8 cellular contexts compared by ENCODE assay signal in genomic region chr12:64780531-64781373, GRCh38. TPM values are rescaled to one million over a fixed set of nuclear protein-coding genes. Genes with fewer than 3 reads are reported as not detected.
DNase-seq lines count a peak whose midpoint lies in the region; ATAC-seq, FAIRE-seq and TF ChIP-seq lines count a peak whose summit lies in the region.

No MANE protein-coding gene starts in this region.

- in situ Hi-C loops in HepG2 (cut with HindIII; ENCODE audit: extremely low pct_ligation_motif_present, low pct_unique_long_range_greater_than_20kb), result no loop called here

- H3K9me3 ChIP-seq in HepG2 (ENCODE audit: low read length), result peaks cover 2% of the 10 kb centered on the region

- H3K4me3 Mint-ChIP-seq in stimulated activated naive CD8-positive, alpha-beta T cell treated with anti-CD3 and anti-CD28 coated beads, Interleukin-15, Interleukin-2, amounts not matched to agents 100 ng/mL and 50 ng/mL, for 24 hours, result peak overlapping the region; percentile 79

- H3K27me3 Mint-ChIP-seq in stimulated activated naive CD8-positive, alpha-beta T cell treated with anti-CD3 and anti-CD28 coated beads, Interleukin-15, Interleukin-2, amounts not matched to agents 100 ng/mL and 50 ng/mL, for 24 hours, result peaks cover 75% of the 10 kb centered on the region

- peak overlapping the region; percentile 74 for H3K4me2 ChIP-seq in HepG2 (ENCODE audit: low read depth, low read length)

- H3K27ac ChIP-seq in HepG2 (ENCODE audit: extremely low read length, insufficient read depth, low read length), result no peak overlapping the region

- peaks cover 2 to 35% of the 10 kb centered on the region in 2 experiments; a peak in 4 of 5 replicates for H3K27me3 ChIP-seq in HepG2 (ENCODE audit: control insufficient read depth in 1 of 2, insufficient read depth in 2 of 2, low read length in 2 of 2)

- TF ChIP-seq CTCF in cardiac fibroblast (IDR thresholded peaks at IDR 0.05; ENCODE audit: low read depth, low read length) (no peak), HepG2 (CRISPR knock-in tag; IDR thresholded peaks at IDR 0.05) (peak; percentile 30; the same call in 1 of the 2 replicates)

- peaks cover 19% of the 10 kb centered on the region for H3K9me3 Mint-ChIP-seq in stimulated activated naive CD8-positive, alpha-beta T cell treated with anti-CD3 and anti-CD28 coated beads, Interleukin-15, Interleukin-2, amounts not matched to agents 100 ng/mL and 50 ng/mL, for 24 hours

- intact Hi-C loops in HepG2 (cut with micrococcal nuclease; ENCODE audit: unreplicated experiment), result no loop called here

- no peak overlapping the region for H3K27ac Mint-ChIP-seq in stimulated activated naive CD8-positive, alpha-beta T cell treated with anti-CD3 and anti-CD28 coated beads, Interleukin-15, Interleukin-2, amounts not matched to agents 100 ng/mL and 50 ng/mL, for 24 hours

- H3K9ac ChIP-seq in HepG2 (ENCODE audit: insufficient read depth, low read depth, low read length), result no peak overlapping the region

- peaks cover 19% of the 10 kb centered on the region for H3K4me1 Mint-ChIP-seq in stimulated activated naive CD8-positive, alpha-beta T cell treated with anti-CD3 and anti-CD28 coated beads, Interleukin-15, Interleukin-2, amounts not matched to agents 100 ng/mL and 50 ng/mL, for 24 hours (ENCODE audit: low read depth)

- TF ChIP-seq POLR2A in HepG2 (IDR thresholded peaks at IDR 0.05; ENCODE audit: insufficient read depth in 1 of 2, low read depth in 2 of 2, low read length in 2 of 2), result no peak

- no peak for TF ChIP-seq EP300 in HepG2 (IDR thresholded peaks at IDR 0.05; ENCODE audit: low read depth in 2 of 2, low read length in 2 of 2)
- no peak for TF ChIP-seq EP300 in HepG2 (CRISPR knock-in tag; IDR thresholded peaks at IDR 0.05; ENCODE audit: borderline replicate concordance)

- H3K4me1 ChIP-seq in HepG2 (ENCODE audit: insufficient read depth, low read length), result peaks cover 28% of the 10 kb centered on the region

- DNase-seq in RPMI8226 (peak; percentile 89), cardiac fibroblast (ENCODE audit: low read depth in 2 of 2) (no peak), HepG2 (ENCODE audit: low spot score) (no peak), cerebellar nuclear complex (lab: John Stamatoyannopoulos, UW) (no peak)
- DNase-seq in central memory CD4-positive, alpha-beta T cell, result no peak

- H3K4me3 ChIP-seq in GM08714 (ENCODE audit: low read length), result peak overlapping the region; percentile 55; the same call in 1 of the 2 replicates
- peak overlapping the region; percentile 22 to 28 for H3K4me3 ChIP-seq in cardiac fibroblast (replicated peaks in 1 of 2; ENCODE audit: low read depth in 2 of 2, low read length in 2 of 2)
- peak overlapping the region; percentile 10 to 58 (median 46) for H3K4me3 ChIP-seq in HepG2 (replicated peaks in 1 of 3; ENCODE audit: insufficient read depth in 1 of 3, low read depth in 2 of 3, low read length in 3 of 3)

- WGBS in HepG2 (ENCODE audit: low lambda C conversion rate), result 0% methylated on average over 8 of the region's 113 CpGs

- CTCF ChIA-PET in HepG2 (lab: Yijun Ruan, JAX; ENCODE audit: low intra/inter-chr PET ratio, low total read pairs), result no interaction called here

- POLR2A ChIA-PET in HepG2 (lab: Yijun Ruan, JAX), result interaction anchor here (1.0 to 1.3 kb wide), 2 partner anchors 14 to 15 kb away, joined by 3 read pairs; no protein-coding TSS in a partner anchor

- TF ChIP-seq RAD21 in HepG2 (CRISPR knock-in tag; IDR thresholded peaks at IDR 0.05), result no peak

- no peaks in the 10 kb centered on the region for H3K36me3 ChIP-seq in HepG2 (replicated peaks in 1 of 2; ENCODE audit: control insufficient read depth in 1 of 2, insufficient read depth in 2 of 2, low read length in 2 of 2)

- BruUV-seq in HepG2 (replicated peaks; lab: Mats Ljungman, UMichigan), result no TSS peak

- no peaks in the 10 kb centered on the region for H3K36me3 Mint-ChIP-seq in stimulated activated naive CD8-positive, alpha-beta T cell treated with anti-CD3 and anti-CD28 coated beads, Interleukin-15, Interleukin-2, amounts not matched to agents 100 ng/mL and 50 ng/mL, for 24 hours (ENCODE audit: low read depth)

- no peak for FAIRE-seq in HepG2 (lab: Jason Lieb, UNC)

- no peak overlapping the region for H2AFZ ChIP-seq in HepG2 (ENCODE audit: low read length)

- ATAC-seq in HG02981 (IDR thresholded peaks at IDR 0.05; ENCODE audit: unreplicated experiment) (peak; percentile 43), HepG2 (peak; percentile 94)

- H3K79me2 ChIP-seq in HepG2 (ENCODE audit: insufficient read depth, low read length), result no peaks in the 10 kb centered on the region

- H4K20me1 ChIP-seq in HepG2 (ENCODE audit: insufficient read depth, low read length), result no peaks in the 10 kb centered on the region

TF ChIP-seq in HepG2, 621 proteins besides CTCF, POLR2A, EP300 and RAD21 (continues in another document):
- TF ChIP-seq ZBTB43 (CRISPR knock-in tag; conservative IDR thresholded peaks at IDR 0.05) (no peak), ZFX (CRISPR knock-in tag; IDR thresholded peaks at IDR 0.05; ENCODE audit: low read depth) (peak; percentile 34; the same call in 1 of the 2 replicates), ZNF775 (CRISPR knock-in tag; IDR thresholded peaks at IDR 0.05; ENCODE audit: borderline replicate concordance) (no peak), ZNF614 (CRISPR knock-in tag; IDR thresholded peaks at IDR 0.05; ENCODE audit: borderline replicate concordance) (no peak), PAX8 (CRISPR knock-in tag; IDR thresholded peaks at IDR 0.05; ENCODE audit: borderline replicate concordance) (0 out of 2 replicates have a peak, but pooled peaks have one; percentile 49)

RNA-seq across cellular contexts. Expression of gene GNS, which starts 21.5 kb away (rescaled TPM):
- 28.1 and 49.8 TPM in 2 replicates for total RNA-seq in HepG2 (2016; rRNA removed; fragmentation: Illumina TruSeq; extraction: Trizol)
- 2.4 and 2.7 TPM in 2 replicates for total RNA-seq in HepG2 (2016; cell fraction: cytosol; rRNA removed; fragmentation: Illumina TruSeq; extraction: Trizol; ENCODE audit: low read depth)
- 24.8 and 48.3 TPM in 2 replicates for total RNA-seq in HepG2 (2016; cell fraction: insoluble cytoplasmic fraction; rRNA removed; fragmentation: Illumina TruSeq; extraction: Trizol)
- 7.4 and 9.1 TPM in 2 replicates for total RNA-seq in HepG2 (2016; cell fraction: membrane; rRNA removed; fragmentation: Illumina TruSeq; extraction: Trizol)
- 53.7 and 57.7 TPM in 2 replicates for total RNA-seq in HepG2 (2016; cell fraction: nucleus; rRNA removed; fragmentation: Illumina TruSeq; extraction: Trizol)
- 51.0 and 56.7 TPM in 2 replicates for polyA plus RNA-seq in HepG2 (2011; rRNA removed)
- polyA plus RNA-seq in HepG2 (2011; cell fraction: cytosol; rRNA removed), result 33.1 and 51.2 TPM in 2 replicates
- polyA plus RNA-seq in HepG2 (2011; cell fraction: nucleus; rRNA removed), result 14.3 and 18.8 TPM in 2 replicates
- 41.6 and 43.2 TPM in 2 replicates for polyA plus RNA-seq in HepG2 (2012)
- 1.2 and 1.5 TPM in 2 replicates for polyA plus RNA-seq in HepG2 (2016; cell fraction: cytosol; fragmentation: Illumina TruSeq; extraction: Trizol; ENCODE audit: low read depth)
- polyA plus RNA-seq in HepG2 (2016; cell fraction: insoluble cytoplasmic fraction; fragmentation: Illumina TruSeq; extraction: Trizol; ENCODE audit: low read depth), result 15.9 and 16.5 TPM in 2 replicates
- 2.6 and 3.8 TPM in 2 replicates for polyA plus RNA-seq in HepG2 (2016; cell fraction: membrane; fragmentation: Illumina TruSeq; extraction: Trizol; ENCODE audit: low read depth)
- polyA plus RNA-seq in HepG2 (2016; cell fraction: nucleus; fragmentation: Illumina TruSeq; extraction: Trizol; ENCODE audit: insufficient read depth, low read depth), result 40.9 and 42.8 TPM in 2 replicates
- 133 and 193 TPM in 2 replicates for polyA minus RNA-seq in HepG2 (2011; rRNA and poly(A)+ RNA removed; ENCODE audit: low replicate concordance)
- polyA minus RNA-seq in HepG2 (2011; cell fraction: cytosol; rRNA and poly(A)+ RNA removed), result 83.4 and 112 TPM in 2 replicates
- 33.0 and 62.8 TPM in 2 replicates for polyA minus RNA-seq in HepG2 (2011; cell fraction: nucleus; rRNA and poly(A)+ RNA removed)

RNA-seq across cellular contexts. Expression of gene TBC1D30, which starts 43.7 kb away (rescaled TPM):
- total RNA-seq in HepG2 (2016; rRNA removed; fragmentation: Illumina TruSeq; extraction: Trizol), result 0.21 and 0.42 TPM in 2 replicates
- not detected in 2 replicates for total RNA-seq in HepG2 (2016; cell fraction: cytosol; rRNA removed; fragmentation: Illumina TruSeq; extraction: Trizol; ENCODE audit: low read depth)
- total RNA-seq in HepG2 (2016; cell fraction: insoluble cytoplasmic fraction; rRNA removed; fragmentation: Illumina TruSeq; extraction: Trizol), result 0.30 and 0.33 TPM in 2 replicates
- total RNA-seq in HepG2 (2016; cell fraction: membrane; rRNA removed; fragmentation: Illumina TruSeq; extraction: Trizol), result 0.25 and 0.28 TPM in 2 replicates
- total RNA-seq in HepG2 (2016; cell fraction: nucleus; rRNA removed; fragmentation: Illumina TruSeq; extraction: Trizol), result 0.31 TPM in 1 of 2 replicates, not detected in the other
- 0.35 and 0.67 TPM in 2 replicates for polyA plus RNA-seq in HepG2 (2011; rRNA removed)
- 0.63 and 0.83 TPM in 2 replicates for polyA plus RNA-seq in HepG2 (2011; cell fraction: cytosol; rRNA removed)
- 0.36 and 0.56 TPM in 2 replicates for polyA plus RNA-seq in HepG2 (2011; cell fraction: nucleus; rRNA removed)
- 0.13 and 0.19 TPM in 2 replicates for polyA plus RNA-seq in HepG2 (2012)
- polyA plus RNA-seq in HepG2 (2016; cell fraction: cytosol; fragmentation: Illumina TruSeq; extraction: Trizol; ENCODE audit: low read depth), result 0.07 TPM in 1 of 2 replicates, not detected in the other
- polyA plus RNA-seq in HepG2 (2016; cell fraction: insoluble cytoplasmic fraction; fragmentation: Illumina TruSeq; extraction: Trizol; ENCODE audit: low read depth), result 0.44 and 0.53 TPM in 2 replicates
- 0.19 TPM in 1 of 2 replicates, not detected in the other for polyA plus RNA-seq in HepG2 (2016; cell fraction: membrane; fragmentation: Illumina TruSeq; extraction: Trizol; ENCODE audit: low read depth)
- 0.15 TPM in 1 of 2 replicates, not detected in the other for polyA plus RNA-seq in HepG2 (2016; cell fraction: nucleus; fragmentation: Illumina TruSeq; extraction: Trizol; ENCODE audit: insufficient read depth, low read depth)
- 0.02 and 10.0 TPM in 2 replicates for polyA minus RNA-seq in HepG2 (2011; rRNA and poly(A)+ RNA removed; ENCODE audit: low replicate concordance)
- polyA minus RNA-seq in HepG2 (2011; cell fraction: cytosol; rRNA and poly(A)+ RNA removed), result not detected in 2 replicates
- 0.25 and 0.77 TPM in 2 replicates for polyA minus RNA-seq in HepG2 (2011; cell fraction: nucleus; rRNA and poly(A)+ RNA removed)
